ENCODE assay signal across 1 cellular context in the genomic region with DNA sequence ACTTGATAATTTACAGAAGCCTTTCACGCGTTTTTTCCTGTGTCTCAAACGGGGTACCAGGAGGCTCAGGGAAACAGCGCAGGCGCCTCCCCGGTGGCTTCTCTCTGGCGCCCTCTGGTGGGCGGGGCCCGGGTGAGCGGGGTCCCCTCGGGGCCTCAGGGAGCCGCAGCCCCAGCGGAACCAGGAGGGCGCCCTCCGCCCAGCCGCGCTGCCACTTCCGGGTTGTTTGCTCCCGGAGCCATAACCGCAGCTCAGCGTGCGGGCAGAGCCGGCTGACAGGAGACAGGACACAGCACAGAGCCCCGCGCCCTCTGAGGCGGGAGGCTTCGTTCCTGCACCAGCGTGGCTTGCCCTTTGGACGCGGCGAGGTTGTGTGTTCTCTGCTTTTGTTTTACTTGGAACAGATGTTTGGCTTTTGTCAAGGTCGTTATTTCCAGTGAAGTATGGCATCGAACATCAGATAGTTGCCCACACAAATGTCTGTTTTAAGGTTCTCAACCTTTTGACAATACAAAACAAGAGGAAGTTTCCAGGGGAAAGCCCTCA.
TF ChIP-seq lines count a peak whose summit lies in the region.

No MANE protein-coding gene starts in this region.

TF ChIP-seq in HepG2, 621 proteins besides CTCF, POLR2A, EP300 and RAD21 (continued from another document and continues in another):
- TF ChIP-seq, protein P1, sequence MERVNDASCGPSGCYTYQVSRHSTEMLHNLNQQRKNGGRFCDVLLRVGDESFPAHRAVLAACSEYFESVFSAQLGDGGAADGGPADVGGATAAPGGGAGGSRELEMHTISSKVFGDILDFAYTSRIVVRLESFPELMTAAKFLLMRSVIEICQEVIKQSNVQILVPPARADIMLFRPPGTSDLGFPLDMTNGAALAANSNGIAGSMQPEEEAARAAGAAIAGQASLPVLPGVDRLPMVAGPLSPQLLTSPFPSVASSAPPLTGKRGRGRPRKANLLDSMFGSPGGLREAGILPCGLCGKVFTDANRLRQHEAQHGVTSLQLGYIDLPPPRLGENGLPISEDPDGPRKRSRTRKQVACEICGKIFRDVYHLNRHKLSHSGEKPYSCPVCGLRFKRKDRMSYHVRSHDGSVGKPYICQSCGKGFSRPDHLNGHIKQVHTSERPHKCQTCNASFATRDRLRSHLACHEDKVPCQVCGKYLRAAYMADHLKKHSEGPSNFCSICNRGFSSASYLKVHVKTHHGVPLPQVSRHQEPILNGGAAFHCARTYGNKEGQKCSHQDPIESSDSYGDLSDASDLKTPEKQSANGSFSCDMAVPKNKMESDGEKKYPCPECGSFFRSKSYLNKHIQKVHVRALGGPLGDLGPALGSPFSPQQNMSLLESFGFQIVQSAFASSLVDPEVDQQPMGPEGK (CRISPR knock-in tag; IDR thresholded peaks at IDR 0.05): peak; percentile 33
- TF ChIP-seq, protein P2, sequence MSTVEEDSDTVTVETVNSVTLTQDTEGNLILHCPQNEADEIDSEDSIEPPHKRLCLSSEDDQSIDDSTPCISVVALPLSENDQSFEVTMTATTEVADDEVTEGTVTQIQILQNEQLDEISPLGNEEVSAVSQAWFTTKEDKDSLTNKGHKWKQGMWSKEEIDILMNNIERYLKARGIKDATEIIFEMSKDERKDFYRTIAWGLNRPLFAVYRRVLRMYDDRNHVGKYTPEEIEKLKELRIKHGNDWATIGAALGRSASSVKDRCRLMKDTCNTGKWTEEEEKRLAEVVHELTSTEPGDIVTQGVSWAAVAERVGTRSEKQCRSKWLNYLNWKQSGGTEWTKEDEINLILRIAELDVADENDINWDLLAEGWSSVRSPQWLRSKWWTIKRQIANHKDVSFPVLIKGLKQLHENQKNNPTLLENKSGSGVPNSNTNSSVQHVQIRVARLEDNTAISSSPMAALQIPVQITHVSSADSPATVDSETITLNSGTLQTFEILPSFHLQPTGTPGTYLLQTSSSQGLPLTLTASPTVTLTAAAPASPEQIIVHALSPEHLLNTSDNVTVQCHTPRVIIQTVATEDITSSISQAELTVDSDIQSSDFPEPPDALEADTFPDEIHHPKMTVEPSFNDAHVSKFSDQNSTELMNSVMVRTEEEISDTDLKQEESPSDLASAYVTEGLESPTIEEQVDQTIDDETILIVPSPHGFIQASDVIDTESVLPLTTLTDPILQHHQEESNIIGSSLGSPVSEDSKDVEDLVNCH (CRISPR knock-in tag; IDR thresholded peaks at IDR 0.05): no peak; the same call in 1 of the 2 replicates
- TF ChIP-seq SETDB1 (CRISPR knock-in tag; IDR thresholded peaks at IDR 0.05; ENCODE audit: borderline replicate concordance) (peak; percentile 89; the same call in 1 of the 2 replicates), SIX1 (CRISPR knock-in tag; IDR thresholded peaks at IDR 0.05; ENCODE audit: borderline replicate concordance) (no peak), ZNF724P (CRISPR knock-in tag; IDR thresholded peaks at IDR 0.05; ENCODE audit: borderline replicate concordance) (no peak), JARID2 (CRISPR knock-in tag; IDR thresholded peaks at IDR 0.05; ENCODE audit: insufficient replicate concordance) (no peak), NR3C1 (CRISPR knock-in tag; IDR thresholded peaks at IDR 0.05) (no peak), REPIN1 (CRISPR knock-in tag; IDR thresholded peaks at IDR 0.05; ENCODE audit: borderline replicate concordance, low read depth) (peak; percentile 88), KLF15 (CRISPR knock-in tag; IDR thresholded peaks at IDR 0.05; ENCODE audit: borderline replicate concordance) (no peak), CBX5 (CRISPR knock-in tag; IDR thresholded peaks at IDR 0.05; ENCODE audit: borderline replicate concordance) (peak; percentile 90; the same call in 1 of the 2 replicates), PHF20 (CRISPR knock-in tag; IDR thresholded peaks at IDR 0.05) (peak; percentile 80), ZNF792 (CRISPR knock-in tag; IDR thresholded peaks at IDR 0.05) (no peak), ZNF17 (CRISPR knock-in tag; IDR thresholded peaks at IDR 0.05) (no peak), DNMT1 (CRISPR knock-in tag; IDR thresholded peaks at IDR 0.05) (no peak), TCF7 (IDR thresholded peaks at IDR 0.05; ENCODE audit: low read depth) (no peak), ISX (CRISPR knock-in tag; conservative IDR thresholded peaks at IDR 0.05) (no peak), ZNF446 (CRISPR knock-in tag; IDR thresholded peaks at IDR 0.05) (no peak), ZNF431 (CRISPR knock-in tag; IDR thresholded peaks at IDR 0.05; ENCODE audit: borderline replicate concordance, low read depth) (0 out of 2 replicates have a peak, but pooled peaks have one; percentile 72), ZNF235 (CRISPR knock-in tag; IDR thresholded peaks at IDR 0.05; ENCODE audit: borderline replicate concordance) (no peak), ZSCAN22 (CRISPR knock-in tag; IDR thresholded peaks at IDR 0.05) (no peak), ZZZ3 (CRISPR knock-in tag; IDR thresholded peaks at IDR 0.05; ENCODE audit: borderline replicate concordance) (no peak), NONO (IDR thresholded peaks at IDR 0.05) (no peak), NONO (CRISPR knock-in tag; conservative IDR thresholded peaks at IDR 0.05) (no peak; the same call in 1 of the 2 replicates), CCAR2 (optimal IDR thresholded peaks at IDR 0.05; ENCODE audit: low read depth, low read length) (no peak), MBNL3 (CRISPR knock-in tag; conservative IDR thresholded peaks at IDR 0.05) (no peak), LCORL (IDR thresholded peaks at IDR 0.05) (no peak), LCORL (CRISPR knock-in tag; IDR thresholded peaks at IDR 0.05) (no peak), MTF2 (CRISPR knock-in tag; IDR thresholded peaks at IDR 0.05; ENCODE audit: borderline replicate concordance) (peak; percentile 70; the same call in 1 of the 2 replicates), ZNF790 (CRISPR knock-in tag; IDR thresholded peaks at IDR 0.05; ENCODE audit: borderline replicate concordance) (no peak), ZFP1 (CRISPR knock-in tag; IDR thresholded peaks at IDR 0.05) (no peak), DR1 (CRISPR knock-in tag; IDR thresholded peaks at IDR 0.05) (no peak), PITX1 (CRISPR knock-in tag; IDR thresholded peaks at IDR 0.05) (peak; percentile 44), ARNTL (CRISPR knock-in tag; IDR thresholded peaks at IDR 0.05) (no peak), RNF2 (conservative IDR thresholded peaks at IDR 0.05; ENCODE audit: low read depth) (peak; percentile 85), BCL6 (CRISPR knock-in tag; IDR thresholded peaks at IDR 0.05) (peak; percentile 48; the same call in 1 of the 2 replicates), HOXA9 (CRISPR knock-in tag; IDR thresholded peaks at IDR 0.05; ENCODE audit: borderline replicate concordance) (no peak), ZNF747 (CRISPR knock-in tag; IDR thresholded peaks at IDR 0.05; ENCODE audit: borderline replicate concordance) (0 out of 2 replicates have a peak, but pooled peaks have one; percentile 45)
- TF ChIP-seq, protein P3, sequence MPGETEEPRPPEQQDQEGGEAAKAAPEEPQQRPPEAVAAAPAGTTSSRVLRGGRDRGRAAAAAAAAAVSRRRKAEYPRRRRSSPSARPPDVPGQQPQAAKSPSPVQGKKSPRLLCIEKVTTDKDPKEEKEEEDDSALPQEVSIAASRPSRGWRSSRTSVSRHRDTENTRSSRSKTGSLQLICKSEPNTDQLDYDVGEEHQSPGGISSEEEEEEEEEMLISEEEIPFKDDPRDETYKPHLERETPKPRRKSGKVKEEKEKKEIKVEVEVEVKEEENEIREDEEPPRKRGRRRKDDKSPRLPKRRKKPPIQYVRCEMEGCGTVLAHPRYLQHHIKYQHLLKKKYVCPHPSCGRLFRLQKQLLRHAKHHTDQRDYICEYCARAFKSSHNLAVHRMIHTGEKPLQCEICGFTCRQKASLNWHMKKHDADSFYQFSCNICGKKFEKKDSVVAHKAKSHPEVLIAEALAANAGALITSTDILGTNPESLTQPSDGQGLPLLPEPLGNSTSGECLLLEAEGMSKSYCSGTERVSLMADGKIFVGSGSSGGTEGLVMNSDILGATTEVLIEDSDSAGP (CRISPR knock-in tag; IDR thresholded peaks at IDR 0.05; ENCODE audit: borderline replicate concordance): peak; percentile 76
- TF ChIP-seq, protein P4, sequence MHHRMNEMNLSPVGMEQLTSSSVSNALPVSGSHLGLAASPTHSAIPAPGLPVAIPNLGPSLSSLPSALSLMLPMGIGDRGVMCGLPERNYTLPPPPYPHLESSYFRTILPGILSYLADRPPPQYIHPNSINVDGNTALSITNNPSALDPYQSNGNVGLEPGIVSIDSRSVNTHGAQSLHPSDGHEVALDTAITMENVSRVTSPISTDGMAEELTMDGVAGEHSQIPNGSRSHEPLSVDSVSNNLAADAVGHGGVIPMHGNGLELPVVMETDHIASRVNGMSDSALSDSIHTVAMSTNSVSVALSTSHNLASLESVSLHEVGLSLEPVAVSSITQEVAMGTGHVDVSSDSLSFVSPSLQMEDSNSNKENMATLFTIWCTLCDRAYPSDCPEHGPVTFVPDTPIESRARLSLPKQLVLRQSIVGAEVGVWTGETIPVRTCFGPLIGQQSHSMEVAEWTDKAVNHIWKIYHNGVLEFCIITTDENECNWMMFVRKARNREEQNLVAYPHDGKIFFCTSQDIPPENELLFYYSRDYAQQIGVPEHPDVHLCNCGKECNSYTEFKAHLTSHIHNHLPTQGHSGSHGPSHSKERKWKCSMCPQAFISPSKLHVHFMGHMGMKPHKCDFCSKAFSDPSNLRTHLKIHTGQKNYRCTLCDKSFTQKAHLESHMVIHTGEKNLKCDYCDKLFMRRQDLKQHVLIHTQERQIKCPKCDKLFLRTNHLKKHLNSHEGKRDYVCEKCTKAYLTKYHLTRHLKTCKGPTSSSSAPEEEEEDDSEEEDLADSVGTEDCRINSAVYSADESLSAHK (CRISPR knock-in tag; IDR thresholded peaks at IDR 0.05; ENCODE audit: borderline replicate concordance): no peak
- TF ChIP-seq, protein P5, sequence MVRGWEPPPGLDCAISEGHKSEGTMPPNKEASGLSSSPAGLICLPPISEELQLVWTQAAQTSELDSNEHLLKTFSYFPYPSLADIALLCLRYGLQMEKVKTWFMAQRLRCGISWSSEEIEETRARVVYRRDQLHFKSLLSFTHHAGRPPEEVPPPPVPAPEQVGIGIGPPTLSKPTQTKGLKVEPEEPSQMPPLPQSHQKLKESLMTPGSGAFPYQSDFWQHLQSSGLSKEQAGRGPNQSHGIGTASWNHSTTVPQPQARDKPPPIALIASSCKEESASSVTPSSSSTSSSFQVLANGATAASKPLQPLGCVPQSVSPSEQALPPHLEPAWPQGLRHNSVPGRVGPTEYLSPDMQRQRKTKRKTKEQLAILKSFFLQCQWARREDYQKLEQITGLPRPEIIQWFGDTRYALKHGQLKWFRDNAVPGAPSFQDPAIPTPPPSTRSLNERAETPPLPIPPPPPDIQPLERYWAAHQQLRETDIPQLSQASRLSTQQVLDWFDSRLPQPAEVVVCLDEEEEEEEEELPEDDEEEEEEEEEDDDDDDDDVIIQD (CRISPR knock-in tag; IDR thresholded peaks at IDR 0.05; ENCODE audit: low read depth): peak; percentile 45; the same call in 1 of the 2 replicates
- TF ChIP-seq, protein P6, sequence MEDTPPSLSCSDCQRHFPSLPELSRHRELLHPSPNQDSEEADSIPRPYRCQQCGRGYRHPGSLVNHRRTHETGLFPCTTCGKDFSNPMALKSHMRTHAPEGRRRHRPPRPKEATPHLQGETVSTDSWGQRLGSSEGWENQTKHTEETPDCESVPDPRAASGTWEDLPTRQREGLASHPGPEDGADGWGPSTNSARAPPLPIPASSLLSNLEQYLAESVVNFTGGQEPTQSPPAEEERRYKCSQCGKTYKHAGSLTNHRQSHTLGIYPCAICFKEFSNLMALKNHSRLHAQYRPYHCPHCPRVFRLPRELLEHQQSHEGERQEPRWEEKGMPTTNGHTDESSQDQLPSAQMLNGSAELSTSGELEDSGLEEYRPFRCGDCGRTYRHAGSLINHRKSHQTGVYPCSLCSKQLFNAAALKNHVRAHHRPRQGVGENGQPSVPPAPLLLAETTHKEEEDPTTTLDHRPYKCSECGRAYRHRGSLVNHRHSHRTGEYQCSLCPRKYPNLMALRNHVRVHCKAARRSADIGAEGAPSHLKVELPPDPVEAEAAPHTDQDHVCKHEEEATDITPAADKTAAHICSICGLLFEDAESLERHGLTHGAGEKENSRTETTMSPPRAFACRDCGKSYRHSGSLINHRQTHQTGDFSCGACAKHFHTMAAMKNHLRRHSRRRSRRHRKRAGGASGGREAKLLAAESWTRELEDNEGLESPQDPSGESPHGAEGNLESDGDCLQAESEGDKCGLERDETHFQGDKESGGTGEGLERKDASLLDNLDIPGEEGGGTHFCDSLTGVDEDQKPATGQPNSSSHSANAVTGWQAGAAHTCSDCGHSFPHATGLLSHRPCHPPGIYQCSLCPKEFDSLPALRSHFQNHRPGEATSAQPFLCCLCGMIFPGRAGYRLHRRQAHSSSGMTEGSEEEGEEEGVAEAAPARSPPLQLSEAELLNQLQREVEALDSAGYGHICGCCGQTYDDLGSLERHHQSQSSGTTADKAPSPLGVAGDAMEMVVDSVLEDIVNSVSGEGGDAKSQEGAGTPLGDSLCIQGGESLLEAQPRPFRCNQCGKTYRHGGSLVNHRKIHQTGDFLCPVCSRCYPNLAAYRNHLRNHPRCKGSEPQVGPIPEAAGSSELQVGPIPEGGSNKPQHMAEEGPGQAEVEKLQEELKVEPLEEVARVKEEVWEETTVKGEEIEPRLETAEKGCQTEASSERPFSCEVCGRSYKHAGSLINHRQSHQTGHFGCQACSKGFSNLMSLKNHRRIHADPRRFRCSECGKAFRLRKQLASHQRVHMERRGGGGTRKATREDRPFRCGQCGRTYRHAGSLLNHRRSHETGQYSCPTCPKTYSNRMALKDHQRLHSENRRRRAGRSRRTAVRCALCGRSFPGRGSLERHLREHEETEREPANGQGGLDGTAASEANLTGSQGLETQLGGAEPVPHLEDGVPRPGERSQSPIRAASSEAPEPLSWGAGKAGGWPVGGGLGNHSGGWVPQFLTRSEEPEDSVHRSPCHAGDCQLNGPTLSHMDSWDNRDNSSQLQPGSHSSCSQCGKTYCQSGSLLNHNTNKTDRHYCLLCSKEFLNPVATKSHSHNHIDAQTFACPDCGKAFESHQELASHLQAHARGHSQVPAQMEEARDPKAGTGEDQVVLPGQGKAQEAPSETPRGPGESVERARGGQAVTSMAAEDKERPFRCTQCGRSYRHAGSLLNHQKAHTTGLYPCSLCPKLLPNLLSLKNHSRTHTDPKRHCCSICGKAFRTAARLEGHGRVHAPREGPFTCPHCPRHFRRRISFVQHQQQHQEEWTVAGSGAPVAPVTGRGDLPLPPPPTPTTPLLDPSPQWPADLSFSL (CRISPR knock-in tag; IDR thresholded peaks at IDR 0.05): 0 out of 2 replicates have a peak, but pooled peaks have one; percentile 25
